23 cellular contexts compared by ENCODE assay signal in genomic region chr2:42031281-42031680, GRCh38. TPM values are rescaled to one million over a fixed set of nuclear protein-coding genes. Genes with fewer than 3 reads are reported as not detected.
"Had no signal": no experiment of that assay in that cellular context is flagged by ENCODE, and none has a peak within 500 bp of the region (broad histone marks: within the 10 kb centered on the region; RNA-seq: fewer than 3 reads in every experiment).

No MANE protein-coding gene starts in this region.

- H3K4me3 Mint-ChIP-seq: activated CD4-positive, alpha-beta T cell treated with anti-CD3 and anti-CD28 coated beads, Interleukin-2, amount 10 ng/mL, durations not matched to agents 7 days and 5 days; activated CD8-positive, alpha-beta memory T cell treated with anti-CD3 and anti-CD28 coated beads, Interleukin-2, amount 10 ng/mL, durations not matched to agents 7 days and 5 days; activated CD8-positive, alpha-beta T cell treated with anti-CD3 and anti-CD28 coated beads for 36 hours; effector memory CD8-positive, alpha-beta T cell; memory B cell had no signal

- H3K27ac Mint-ChIP-seq: activated CD4-positive, alpha-beta T cell treated with anti-CD3 and anti-CD28 coated beads, Interleukin-2, amount 10 ng/mL, durations not matched to agents 7 days and 5 days; activated CD8-positive, alpha-beta memory T cell treated with anti-CD3 and anti-CD28 coated beads, Interleukin-2, amount 10 ng/mL, durations not matched to agents 7 days and 5 days; activated CD8-positive, alpha-beta T cell treated with anti-CD3 and anti-CD28 coated beads for 36 hours; activated naive CD4-positive, alpha-beta T cell treated with anti-CD3 and anti-CD28 coated beads, Interleukin-2, amount 50 U/mL, for 72 hours; effector memory CD8-positive, alpha-beta T cell; memory B cell; progenitor cell of endocrine pancreas had no signal

- ATAC-seq: activated CD8-positive, alpha-beta memory T cell treated with anti-CD3 and anti-CD28 coated beads, Interleukin-2, amount 10 ng/mL, durations not matched to agents 7 days and 5 days; activated CD8-positive, alpha-beta T cell treated with anti-CD3 and anti-CD28 coated beads for 36 hours; activated naive CD4-positive, alpha-beta T cell treated with anti-CD3 and anti-CD28 coated beads, Interleukin-2, amount 50 U/mL, for 72 hours; effector memory CD8-positive, alpha-beta T cell; gastrocnemius medialis; stimulated activated naive CD8-positive, alpha-beta T cell treated with anti-CD3 and anti-CD28 coated beads, Interleukin-15, Interleukin-2, amounts not matched to agents 100 U/mL and 50 U/mL, for 24 hours; upper lobe of right lung had no signal

- DNase-seq: activated CD4-positive, alpha-beta T cell treated with anti-CD3 and anti-CD28 coated beads, Interleukin-2, amount 10 ng/mL, durations not matched to agents 7 days and 5 days; activated CD4-positive, CD25-positive, alpha-beta regulatory T cell treated with anti-CD3 and anti-CD28 coated beads, Interleukin-2, amount 50 U/mL, for 72 hours; activated CD8-positive, alpha-beta memory T cell treated with anti-CD3 and anti-CD28 coated beads, Interleukin-2, amount 10 ng/mL, durations not matched to agents 7 days and 5 days; activated CD8-positive, alpha-beta T cell treated with anti-CD3 and anti-CD28 coated beads for 36 hours; activated gamma-delta T cell; activated T-cell treated with anti-CD3 and anti-CD28 coated beads for 4 hours; adrenal gland; colonic mucosa; dorsolateral prefrontal cortex; effector memory CD8-positive, alpha-beta T cell; esophagus squamous epithelium; gastrocnemius medialis; naive B cell; stimulated activated CD4-positive, alpha-beta T cell treated with anti-CD3 and anti-CD28 coated beads, Interleukin-2, amount 100 ng/mL, for 48 hours; stimulated activated CD8-positive, alpha-beta memory T cell treated with anti-CD3 and anti-CD28 coated beads, Interleukin-4, amount 100 ng/mL, for 48 hours; stimulated activated naive CD8-positive, alpha-beta T cell treated with anti-CD3 and anti-CD28 coated beads, Interleukin-15, Interleukin-2, amounts not matched to agents 100 U/mL and 50 U/mL, for 24 hours; T-helper 1 cell; upper lobe of right lung had no signal

- H3K36me3 ChIP-seq: adrenal gland, breast epithelium, colonic mucosa, esophagus squamous epithelium, gastrocnemius medialis, upper lobe of right lung, WERI-Rb-1 had no signal

- H3K9me3 ChIP-seq: adrenal gland, breast epithelium, colonic mucosa, esophagus squamous epithelium, gastrocnemius medialis, upper lobe of right lung had no signal

- H3K27ac ChIP-seq: adrenal gland, breast epithelium, colonic mucosa, esophagus squamous epithelium, gastrocnemius medialis, upper lobe of right lung, WERI-Rb-1 had no signal

- H3K4me1 ChIP-seq: breast epithelium, colonic mucosa, esophagus squamous epithelium, upper lobe of right lung had no signal

- H3K27me3 Mint-ChIP-seq: progenitor cell of endocrine pancreas had no signal

- H3K4me3 ChIP-seq: adrenal gland, breast epithelium, colonic mucosa, dorsolateral prefrontal cortex, esophagus squamous epithelium, gastrocnemius medialis, upper lobe of right lung had no signal

- H3K36me3 Mint-ChIP-seq: activated CD8-positive, alpha-beta memory T cell treated with anti-CD3 and anti-CD28 coated beads, Interleukin-2, amount 10 ng/mL, durations not matched to agents 7 days and 5 days; activated naive CD4-positive, alpha-beta T cell treated with anti-CD3 and anti-CD28 coated beads, Interleukin-2, amount 50 U/mL, for 72 hours; naive B cell had no signal

- H3K9me3 Mint-ChIP-seq: activated CD4-positive, alpha-beta T cell treated with anti-CD3 and anti-CD28 coated beads, Interleukin-2, amount 10 ng/mL, durations not matched to agents 7 days and 5 days; activated CD8-positive, alpha-beta T cell treated with anti-CD3 and anti-CD28 coated beads for 36 hours; activated naive CD4-positive, alpha-beta T cell treated with anti-CD3 and anti-CD28 coated beads, Interleukin-2, amount 50 U/mL, for 72 hours; effector memory CD8-positive, alpha-beta T cell; naive B cell had no signal

- H3K4me1 Mint-ChIP-seq: activated CD4-positive, alpha-beta T cell treated with anti-CD3 and anti-CD28 coated beads, Interleukin-2, amount 10 ng/mL, durations not matched to agents 7 days and 5 days; activated CD8-positive, alpha-beta memory T cell treated with anti-CD3 and anti-CD28 coated beads, Interleukin-2, amount 10 ng/mL, durations not matched to agents 7 days and 5 days had no signal

- H3K27me3 ChIP-seq: adrenal gland, breast epithelium, colonic mucosa, dorsolateral prefrontal cortex, gastrocnemius medialis, upper lobe of right lung had no signal

RNA-seq across cellular contexts. Expression of gene PKDCC, which starts 16.5 kb away (rescaled TPM):
- total RNA-seq: activated CD4-positive, alpha-beta T cell treated with anti-CD3 and anti-CD28 coated beads, Interleukin-2, amount 10 ng/mL, durations not matched to agents 7 days and 5 days; activated CD8-positive, alpha-beta memory T cell treated with anti-CD3 and anti-CD28 coated beads, Interleukin-2, amount 10 ng/mL, durations not matched to agents 7 days and 5 days; activated CD8-positive, alpha-beta T cell treated with anti-CD3 and anti-CD28 coated beads for 36 hours; activated naive CD4-positive, alpha-beta T cell treated with anti-CD3 and anti-CD28 coated beads, Interleukin-2, amount 50 U/mL, for 72 hours had no signal
